ENCODE assay signal across 1 cellular context in genomic region chr2:159010340-159010739, GRCh38.
TF ChIP-seq lines count a peak whose summit lies in the region.

No MANE protein-coding gene starts in this region.

TF ChIP-seq in IMR-90, 13 proteins besides CTCF, POLR2A, EP300 and RAD21 (continued from another document):
- 0 out of 2 replicates have a peak, but pooled peaks have one; percentile 22 for TF ChIP-seq MAFK (IDR thresholded peaks at IDR 0.05; ENCODE audit: low read depth, low read length)
- 0 out of 2 replicates have a peak, but pooled peaks have one; percentile 24 for TF ChIP-seq FOS (IDR thresholded peaks at IDR 0.05; ENCODE audit: low read depth, low read length)
- 0 out of 2 replicates have a peak, but pooled peaks have one; percentile 8 for TF ChIP-seq SMC3 (IDR thresholded peaks at IDR 0.05; ENCODE audit: low read depth, low read length)
- TF ChIP-seq NFE2L2 (IDR thresholded peaks at IDR 0.05; ENCODE audit: low read depth, low read length) = 0 out of 2 replicates have a peak, but pooled peaks have one; percentile 16
- TF ChIP-seq USF2 (IDR thresholded peaks at IDR 0.05; ENCODE audit: low read depth, low read length) = no peak
- TF ChIP-seq BHLHE40 (IDR thresholded peaks at IDR 0.05; ENCODE audit: low read depth, low read length) = 0 out of 2 replicates have a peak, but pooled peaks have one; percentile 20
- peak; percentile 81 for TF ChIP-seq MXI1 (IDR thresholded peaks at IDR 0.05; ENCODE audit: borderline replicate concordance, low read depth, low read length)
